ENCODE assay signal across 19 cellular contexts in genomic region chr5:43663916-43664315, GRCh38.
DNase-seq lines count a peak whose midpoint lies in the region; ATAC-seq and TF ChIP-seq lines count a peak whose summit lies in the region.
"Had no signal": no experiment of that assay in that cellular context is flagged by ENCODE, and none has a peak within 500 bp of the region (broad histone marks: within the 10 kb centered on the region; RNA-seq: fewer than 3 reads in every experiment).

No MANE protein-coding gene starts in this region.

- in situ Hi-C loops in IMR-90 (cut with MboI; ENCODE audit: low sequenced_read_pairs) = no loop called here

- H3K9me1 ChIP-seq in IMR-90 (ENCODE audit: insufficient read depth, low read length) = peaks cover 3% of the 10 kb centered on the region; the same call in 1 of the 2 replicates

- H4K8ac ChIP-seq in IMR-90 (ENCODE audit: low read depth in 2 of 2, low read length in 2 of 2) = no peak overlapping the region

- no peak for ATAC-seq in IMR-90 (ENCODE audit: low read depth)
- peak; percentile 59 for ATAC-seq in omental fat pad (ENCODE audit: low FRiP score)
- no peak for ATAC-seq in GM18502 (IDR thresholded peaks at IDR 0.05; ENCODE audit: poor library complexity, unreplicated experiment)
- no peak for ATAC-seq in GM21367 (IDR thresholded peaks at IDR 0.05; ENCODE audit: unreplicated experiment)

- H2AK5ac ChIP-seq in IMR-90 (ENCODE audit: low read depth, low read length) = no peak overlapping the region

- TF ChIP-seq CTCF in IMR-90 (conservative IDR thresholded peaks at IDR 0.05; ENCODE audit: low read depth, low read length) (no peak), choroid plexus epithelial cell (conservative IDR thresholded peaks at IDR 0.05; ENCODE audit: low read depth, low read length) (no peak), omental fat pad (IDR thresholded peaks at IDR 0.05) (no peak), uterus (IDR thresholded peaks at IDR 0.05) (no peak)

- H4K5ac ChIP-seq in IMR-90 (ENCODE audit: low read depth, low read length) = no peak overlapping the region

- CTCF ChIA-PET in IMR-90 (lab: Yijun Ruan, JAX) = interaction anchor here (0.5 to 1.6 kb wide), 2 partner anchors 33 to 1748 kb away, joined by 3 to 5 read pairs; no protein-coding TSS in a partner anchor

- H3K4me2 ChIP-seq in IMR-90 (ENCODE audit: low read depth, low read length) = no peak overlapping the region

- no peak overlapping the region for H3K4ac ChIP-seq in IMR-90 (ENCODE audit: low read depth, low read length)

- BruUV-seq in IMR-90 (replicated peaks; lab: Mats Ljungman, UMichigan) = no TSS peak

- no peak overlapping the region for H4K91ac ChIP-seq in IMR-90 (ENCODE audit: insufficient read depth, low read depth, low read length)

- no peak overlapping the region for H3K27ac ChIP-seq in IMR-90 (ENCODE audit: insufficient read depth, low read length)
- H3K27ac ChIP-seq in uterus = peak overlapping the region; percentile 39 to 42
- H3K27ac ChIP-seq: RWPE1, SJCRH30 had no signal

- H3K9me3 ChIP-seq in IMR-90 (ENCODE audit: control insufficient read depth, insufficient read depth, low read length) (no peaks in the 10 kb centered on the region), uterus (no peaks in the 10 kb centered on the region)
- H3K9me3 ChIP-seq: SJCRH30 had no signal

- no peak overlapping the region for H3K23ac ChIP-seq in IMR-90 (ENCODE audit: low read depth, low read length)

- peaks cover 0 to 3% of the 10 kb centered on the region in 2 experiments; a peak in 2 of 4 replicates for H3K79me1 ChIP-seq in IMR-90 (ENCODE audit: low read depth in 1 of 2, low read length in 2 of 2)

- H2BK20ac ChIP-seq in IMR-90 (ENCODE audit: low read depth, low read length) = no peak overlapping the region

- no peak overlapping the region for H3K4me3 ChIP-seq in IMR-90 (ENCODE audit: insufficient read depth, low read depth, low read length)
- no peak overlapping the region for H3K4me3 ChIP-seq in choroid plexus epithelial cell (ENCODE audit: low read depth, low read length)
- no peak overlapping the region for H3K4me3 ChIP-seq in uterus
- H3K4me3 ChIP-seq: SJCRH30 had no signal

- H2BK120ac ChIP-seq in IMR-90 (ENCODE audit: low read depth, low read length) = no peak overlapping the region

- no peaks in the 10 kb centered on the region for H4K20me1 ChIP-seq in IMR-90 (ENCODE audit: insufficient read depth, low read length)

- H2AFZ ChIP-seq in IMR-90 (replicated peaks; ENCODE audit: low read length, poor library complexity) = no peak overlapping the region

- H2AK9ac ChIP-seq in IMR-90 (replicated peaks; ENCODE audit: low read depth, low read length, poor library complexity) = no peak overlapping the region

- H3K4me1 ChIP-seq in IMR-90 (ENCODE audit: control insufficient read depth, insufficient read depth, low read length) (peaks cover 2% of the 10 kb centered on the region; the same call in 1 of the 2 replicates), uterus (peaks cover 0 to 5% of the 10 kb centered on the region in 2 donors)
- H3K4me1 ChIP-seq: SJCRH30 had no signal

- H3K36me3 ChIP-seq in IMR-90 (ENCODE audit: control insufficient read depth, insufficient read depth, low read length) = peaks cover 7% of the 10 kb centered on the region
- no peaks in the 10 kb centered on the region for H3K36me3 ChIP-seq in uterus

- H3K27me3 ChIP-seq in IMR-90 (ENCODE audit: control insufficient read depth, insufficient read depth, low read length) = no peaks in the 10 kb centered on the region
- H3K27me3 ChIP-seq in uterus = no peaks in the 10 kb centered on the region
- H3K27me3 ChIP-seq: SJCRH30 had no signal

- no peak overlapping the region for H2BK5ac ChIP-seq in IMR-90 (ENCODE audit: low read depth, low read length, poor library complexity, severe bottlenecking)

- H2BK15ac ChIP-seq in IMR-90 (ENCODE audit: low read depth, low read length) = no peak overlapping the region

- H3K18ac ChIP-seq in IMR-90 (ENCODE audit: low read depth, low read length) = no peak overlapping the region

- dilution Hi-C loops in IMR-90 (cut with HindIII; ENCODE audit: low sequenced_read_pairs, unreplicated experiment) = no loop called here

- no peak overlapping the region for H3K9ac ChIP-seq in IMR-90 (ENCODE audit: low read depth, low read length)

- no peak overlapping the region for H3K14ac ChIP-seq in IMR-90 (replicated peaks; ENCODE audit: low read depth, low read length)

- no peak for TF ChIP-seq RAD21 in IMR-90 (IDR thresholded peaks at IDR 0.05; ENCODE audit: low read length)

- POLR2A ChIA-PET in IMR-90 (lab: Charles Lee; ENCODE audit: unreplicated experiment) = no interaction called here

- H3K56ac ChIP-seq in IMR-90 (ENCODE audit: extremely low read depth, insufficient read depth, low read length) = no peak overlapping the region

- DNase-seq in IMR-90 = no peak
- DNase-seq in choroid plexus epithelial cell (ENCODE audit: low read depth) = peak; percentile 17
- no peak for DNase-seq in omental fat pad (ENCODE audit: low spot score)
- DNase-seq in uterus = no peak
- no peak for DNase-seq in DMS53 treated with DMSO at 0.1 percent for 48 hours (lab: John Stamatoyannopoulos, UW; ENCODE audit: unreplicated experiment)
- DNase-seq: ACHN, DND-41, H9, Kasumi-1, NCI-H1092 treated with DMSO at 0.1 percent for 48 hours, NCI-H1694, NCI-H2081 treated with DMSO at 0.1 percent for 48 hours, NCI-H510A, NCI-H774, OCI-M1, SJCRH30 had no signal

- no peak for TF ChIP-seq POLR2A in IMR-90 (IDR thresholded peaks at IDR 0.05; ENCODE audit: low read depth, low read length)
- no peak for TF ChIP-seq POLR2A in uterus (IDR thresholded peaks at IDR 0.05)

- intact Hi-C loops in IMR-90 (cut with micrococcal nuclease) = loop anchor here (5.0 kb wide), 1 partner anchor 68 kb away; no protein-coding TSS in a partner anchor
- intact Hi-C loops in uterus (cut with DNase I; ENCODE audit: low total_unique reads) = no loop called here

TF ChIP-seq in IMR-90, 13 proteins besides CTCF, POLR2A, EP300 and RAD21:
- TF ChIP-seq CEBPB (IDR thresholded peaks at IDR 0.05; ENCODE audit: low read depth, low read length) (peak; percentile 57), RCOR1 (IDR thresholded peaks at IDR 0.05; ENCODE audit: insufficient replicate concordance, low read length) (no peak)
